In genomic region chr6:17511084-17511483, GRCh38 we compare ENCODE assay signal across 23 cellular contexts.
"Had no signal": no experiment of that assay in that cellular context is flagged by ENCODE, and none has a peak within 500 bp of the region (broad histone marks: within the 10 kb centered on the region; RNA-seq: fewer than 3 reads in every experiment).

No MANE protein-coding gene starts in this region.

- FAIRE-seq: small intestine had no signal

- H3K9me3 ChIP-seq: ovary, psoas muscle, right lobe of liver, sigmoid colon, stomach, tibial artery, transverse colon, upper lobe of right lung, uterus had no signal

- H2AFZ ChIP-seq: parathyroid adenoma had no signal

- H3K4me1 ChIP-seq: parathyroid adenoma, psoas muscle, right lobe of liver, stomach, upper lobe of right lung, uterus had no signal

- DNase-seq: naive thymus-derived CD8-positive, alpha-beta T cell; nephron progenitor cell; occipital lobe; ovary; posterior cingulate gyrus; psoas muscle; right cardiac atrium; right lobe of liver; sigmoid colon; small intestine; stimulated activated CD4-positive, alpha-beta T cell treated with anti-CD3 and anti-CD28 coated beads, Interleukin-15, amount 100 ng/mL, for 24 hours; stimulated activated CD4-positive, alpha-beta T cell treated with anti-CD3 and anti-CD28 coated beads, Interleukin-2, amount 100 ng/mL, for 24 hours; stimulated activated CD4-positive, alpha-beta T cell treated with anti-CD3 and anti-CD28 coated beads, Interleukin-2, amount 100 ng/mL, for 48 hours; stimulated activated CD4-positive, alpha-beta T cell treated with anti-CD3 and anti-CD28 coated beads, Interleukin-4, amount 100 ng/mL, for 24 hours; stimulated activated naive B cell treated with anti-CD40 and anti-IgM and Interleukin-4, amounts not matched to agents 10 μg/mL and 1 μg/mL and 100 μg/mL, for 72 hours; stimulated activated naive CD4-positive, alpha-beta T cell treated with Interleukin-2 at 50 U/mL for 16 hours; stomach; tibial artery; transverse colon; upper lobe of right lung; uterus had no signal

- H3K27me3 ChIP-seq: ovary, right lobe of liver, sigmoid colon, stomach, tibial artery, transverse colon, upper lobe of right lung, uterus had no signal

- H3K36me3 ChIP-seq: ovary, right lobe of liver, transverse colon, upper lobe of right lung, uterus had no signal

- H3K79me2 ChIP-seq: parathyroid adenoma had no signal

- H3K9ac ChIP-seq: parathyroid adenoma had no signal

- ATAC-seq: naive thymus-derived CD8-positive, alpha-beta T cell; right cardiac atrium; right lobe of liver; stimulated activated effector memory CD8-positive, alpha-beta T cell treated with anti-CD3 and anti-CD28 coated beads, Interleukin-12 subunit alpha, Interleukin-12 subunit beta, amount 100 ng/mL, for 72 hours; stimulated activated naive B cell treated with anti-CD40 and anti-IgM and Interleukin-4, amounts not matched to agents 10 μg/mL and 1 μg/mL and 100 μg/mL, for 72 hours; upper lobe of right lung had no signal

- H3K27ac ChIP-seq: ovary, parathyroid adenoma, psoas muscle, right lobe of liver, sigmoid colon, stomach, tibial artery, transverse colon, upper lobe of right lung, uterus had no signal

- H3K4me3 ChIP-seq: ovary, psoas muscle, right lobe of liver, sigmoid colon, stomach, tibial artery, transverse colon, upper lobe of right lung, uterus had no signal
